18 cellular contexts compared by ENCODE assay signal in genomic region chr1:2260917-2261316, GRCh38. TPM values are rescaled to one million over a fixed set of nuclear protein-coding genes. Genes with fewer than 3 reads are reported as not detected.
DNase-seq lines count a peak whose midpoint lies in the region; ATAC-seq and TF ChIP-seq lines count a peak whose summit lies in the region.
"Had no signal": no experiment of that assay in that cellular context is flagged by ENCODE, and none has a peak within 500 bp of the region (broad histone marks: within the 10 kb centered on the region; RNA-seq: fewer than 3 reads in every experiment).

No MANE protein-coding gene starts in this region.

- H3K36me3 Mint-ChIP-seq in activated naive CD4-positive, alpha-beta T cell treated with anti-CD3 and anti-CD28 coated beads, Interleukin-2, amount 50 U/mL, for 24 hours, result no peaks in the 10 kb centered on the region
- H3K36me3 Mint-ChIP-seq in CD4-positive, CD25-positive, alpha-beta regulatory T cell, result peaks cover 12% of the 10 kb centered on the region
- H3K36me3 Mint-ChIP-seq in WTC11, result no peaks in the 10 kb centered on the region

- H3K27ac Mint-ChIP-seq in activated naive CD4-positive, alpha-beta T cell treated with anti-CD3 and anti-CD28 coated beads, Interleukin-2, amount 50 U/mL, for 24 hours, result peak overlapping the region; percentile 38
- H3K27ac Mint-ChIP-seq in CD4-positive, CD25-positive, alpha-beta regulatory T cell, result peak overlapping the region in 2 of 3 donors; percentile 87 to 94
- peak overlapping the region; percentile 57; the same call in 1 of the 2 replicates for H3K27ac Mint-ChIP-seq in WTC11

- no peak for ATAC-seq in CD4-positive, CD25-positive, alpha-beta regulatory T cell (ENCODE audit: low read depth in 2 of 2)
- ATAC-seq in WTC11, result no peak
- ATAC-seq: HCT116 had no signal

- no peak for DNase-seq in activated naive CD4-positive, alpha-beta T cell treated with Interleukin-2 at 50 U/mL for 16 hours
- DNase-seq in CD4-positive, CD25-positive, alpha-beta regulatory T cell, result no peak
- DNase-seq in WTC11 (ENCODE audit: low spot score) (no peak), SHP77 (lab: John Stamatoyannopoulos, UW) (no peak), CD1c-positive myeloid dendritic cell (ENCODE audit: extremely low spot score) (no peak)
- DNase-seq: MM.1S, NCI-H1417, NCI-H1694, NCI-H2029 treated with DMSO at 0.1 percent for 48 hours, NCI-H446 treated with DMSO at 0.1 percent for 48 hours, NCI-H526, Right ventricle myocardium superior had no signal

- CTCF ChIA-PET in WTC11 (lab: Charles Lee), result interaction anchor here (1.5 kb wide), 1 partner anchor 121 kb away, joined by 3 read pairs; no protein-coding TSS in a partner anchor

- H3K4me3 Mint-ChIP-seq in activated naive CD4-positive, alpha-beta T cell treated with anti-CD3 and anti-CD28 coated beads, Interleukin-2, amount 50 U/mL, for 24 hours, result no peak overlapping the region
- peak overlapping the region in 2 of 4 donors; percentile 14 to 42 for H3K4me3 Mint-ChIP-seq in CD4-positive, CD25-positive, alpha-beta regulatory T cell
- H3K4me3 Mint-ChIP-seq in WTC11, result no peak overlapping the region

- H3K27me3 Mint-ChIP-seq in activated naive CD4-positive, alpha-beta T cell treated with anti-CD3 and anti-CD28 coated beads, Interleukin-2, amount 50 U/mL, for 24 hours, result no peaks in the 10 kb centered on the region
- H3K27me3 Mint-ChIP-seq in CD4-positive, CD25-positive, alpha-beta regulatory T cell, result no peaks in the 10 kb centered on the region
- H3K27me3 Mint-ChIP-seq in WTC11 (ENCODE audit: low read depth), result no peaks in the 10 kb centered on the region
- H3K27me3 Mint-ChIP-seq: IgD-negative memory B cell had no signal

- no peak overlapping the region for H3K9ac ChIP-seq in subcutaneous abdominal adipose tissue (ENCODE audit: low read length in 5 of 5)
- H3K9ac ChIP-seq: BLaER1, KMS-11 had no signal

- H3K9me3 ChIP-seq in CD4-positive, CD25-positive, alpha-beta regulatory T cell (ENCODE audit: control insufficient read depth in 2 of 2, low read length in 2 of 2), result peaks cover 6 to 10% of the 10 kb centered on the region in 2 experiments
- H3K9me3 ChIP-seq in subcutaneous abdominal adipose tissue (ENCODE audit: control insufficient read depth in 5 of 5, low read length in 5 of 5), result peaks cover 0 to 8% (median 0%) of the 10 kb centered on the region in 5 donors

- H3K4me1 Mint-ChIP-seq in activated naive CD4-positive, alpha-beta T cell treated with anti-CD3 and anti-CD28 coated beads, Interleukin-2, amount 50 U/mL, for 24 hours, result peaks cover 68% of the 10 kb centered on the region
- peaks cover 18 to 78% (median 61%) of the 10 kb centered on the region in 4 donors for H3K4me1 Mint-ChIP-seq in CD4-positive, CD25-positive, alpha-beta regulatory T cell
- H3K4me1 Mint-ChIP-seq in WTC11, result peaks cover 43% of the 10 kb centered on the region

- no peaks in the 10 kb centered on the region for H3K9me3 Mint-ChIP-seq in activated naive CD4-positive, alpha-beta T cell treated with anti-CD3 and anti-CD28 coated beads, Interleukin-2, amount 50 U/mL, for 24 hours
- H3K9me3 Mint-ChIP-seq in CD4-positive, CD25-positive, alpha-beta regulatory T cell, result peaks cover 0 to 3% (median 0%) of the 10 kb centered on the region in 7 donors
- no peaks in the 10 kb centered on the region for H3K9me3 Mint-ChIP-seq in WTC11

- H3K4me1 ChIP-seq in CD4-positive, CD25-positive, alpha-beta regulatory T cell (ENCODE audit: control insufficient read depth, insufficient read depth, low read length, poor library complexity, severe bottlenecking), result peaks cover 43% of the 10 kb centered on the region
- peaks cover 5 to 66% (median 42%) of the 10 kb centered on the region in 5 donors for H3K4me1 ChIP-seq in subcutaneous abdominal adipose tissue (ENCODE audit: control insufficient read depth in 5 of 5, insufficient read depth in 5 of 5, low read length in 5 of 5)

- POLR2A ChIA-PET in WTC11 (lab: Charles Lee), result no interaction called here

- no peaks in the 10 kb centered on the region for H3K27me3 ChIP-seq in CD4-positive, CD25-positive, alpha-beta regulatory T cell (ENCODE audit: control insufficient read depth, insufficient read depth, low read length)
- no peaks in the 10 kb centered on the region for H3K27me3 ChIP-seq in subcutaneous abdominal adipose tissue (ENCODE audit: control insufficient read depth in 5 of 5, insufficient read depth in 4 of 5, low read length in 5 of 5)
- H3K27me3 ChIP-seq: BLaER1 had no signal

- no peaks in the 10 kb centered on the region for H3K36me3 ChIP-seq in CD4-positive, CD25-positive, alpha-beta regulatory T cell (ENCODE audit: control insufficient read depth, insufficient read depth, low read length)
- H3K36me3 ChIP-seq in subcutaneous abdominal adipose tissue (ENCODE audit: control insufficient read depth in 5 of 5, insufficient read depth in 5 of 5, low read length in 5 of 5), result no peaks in the 10 kb centered on the region
- H3K36me3 ChIP-seq: BLaER1 had no signal

- peak overlapping the region; percentile 25 for H3K27ac ChIP-seq in CD4-positive, CD25-positive, alpha-beta regulatory T cell (ENCODE audit: insufficient read depth, low read length, poor library complexity, severe bottlenecking)
- H3K27ac ChIP-seq in subcutaneous abdominal adipose tissue (ENCODE audit: low read depth, low read length), result peak overlapping the region; percentile 11
- H3K27ac ChIP-seq: BLaER1, KMS-11 had no signal

- no peak for TF ChIP-seq CTCF in WTC11 (IDR thresholded peaks at IDR 0.05)

- no peak overlapping the region for H3K4me3 ChIP-seq in CD4-positive, CD25-positive, alpha-beta regulatory T cell (ENCODE audit: low read depth, low read length)
- H3K4me3 ChIP-seq in subcutaneous abdominal adipose tissue (ENCODE audit: low read depth in 1 of 5, low read length in 5 of 5), result no peak overlapping the region
- H3K4me3 ChIP-seq: BLaER1 had no signal

TF ChIP-seq in WTC11, 78 proteins besides CTCF, POLR2A, EP300 and RAD21:
- TF ChIP-seq AFF4 (CRISPR knock-in tag; IDR thresholded peaks at IDR 0.05; ENCODE audit: borderline replicate concordance) (no peak), USF1 (CRISPR knock-in tag; IDR thresholded peaks at IDR 0.05) (no peak), E2F5 (CRISPR knock-in tag; IDR thresholded peaks at IDR 0.05) (no peak)

RNA-seq across cellular contexts. Expression of gene SKI, which starts 32.8 kb away (rescaled TPM):
- total RNA-seq in CD4-positive, CD25-positive, alpha-beta regulatory T cell, result 218 TPM
- under 1 TPM; 0.25 to 0.57 (median 0.31) TPM for polyA plus RNA-seq in CD4-positive, CD25-positive, alpha-beta regulatory T cell
- total RNA-seq in WTC11 (2021), result 75.5 to 88.6 TPM (median 75.6 TPM) in 3 replicates

Comparison
In these comparisons a context has a peak if more than half of its experiments do, and no peak if none do; other contexts are left out.
1. H3K27ac Mint-ChIP-seq: peak in every context shown above with its lines; median percentile 90 in CD4-positive, CD25-positive, alpha-beta regulatory T cell; 57 in WTC11; 38 in activated naive CD4-positive, alpha-beta T cell treated with anti-CD3 and anti-CD28 coated beads, Interleukin-2, amount 50 U/mL, for 24 hours.